Comparison of ENCODE assay signal across 13 cellular contexts in genomic region chr7:18570441-18570840, GRCh38.
DNase-seq lines count a peak whose midpoint lies in the region; ATAC-seq and TF ChIP-seq lines count a peak whose summit lies in the region.
"Had no signal": no experiment of that assay in that cellular context is flagged by ENCODE, and none has a peak within 500 bp of the region (broad histone marks: within the 10 kb centered on the region; RNA-seq: fewer than 3 reads in every experiment).

No MANE protein-coding gene starts in this region.

- no peak overlapping the region for H3K23ac ChIP-seq in IMR-90 (ENCODE audit: low read depth, low read length)

- H3K36me3 ChIP-seq in IMR-90 (ENCODE audit: control insufficient read depth, insufficient read depth, low read length), result no peaks in the 10 kb centered on the region
- no peaks in the 10 kb centered on the region for H3K36me3 ChIP-seq in Panc1 (ENCODE audit: control insufficient read depth, insufficient read depth, low read length)
- no peaks in the 10 kb centered on the region for H3K36me3 ChIP-seq in mucosa of descending colon (ENCODE audit: low read depth)

- H4K20me1 ChIP-seq in IMR-90 (ENCODE audit: insufficient read depth, low read length), result no peaks in the 10 kb centered on the region

- ATAC-seq in IMR-90 (ENCODE audit: low read depth), result no peak
- peak; percentile 75 for ATAC-seq in Panc1
- peak; percentile 52 for ATAC-seq in mucosa of descending colon
- no peak for ATAC-seq in GM18502 (IDR thresholded peaks at IDR 0.05; ENCODE audit: poor library complexity, unreplicated experiment)
- ATAC-seq: CD8-positive, alpha-beta T cell; Right ventricle myocardium inferior had no signal

- no peak overlapping the region for H3K18ac ChIP-seq in IMR-90 (ENCODE audit: low read depth, low read length)

- H3K27ac ChIP-seq in IMR-90 (ENCODE audit: insufficient read depth, low read length) (no peak overlapping the region), Panc1 (ENCODE audit: low read length) (peak overlapping the region; percentile 64)

- no peak overlapping the region for H2BK15ac ChIP-seq in IMR-90 (ENCODE audit: low read depth, low read length)

- no peak overlapping the region for H3K9ac ChIP-seq in IMR-90 (ENCODE audit: low read depth, low read length)

- no peak for TF ChIP-seq RAD21 in IMR-90 (IDR thresholded peaks at IDR 0.05; ENCODE audit: low read length)

- H3K4me1 ChIP-seq in IMR-90 (ENCODE audit: control insufficient read depth, insufficient read depth, low read length) (no peaks in the 10 kb centered on the region), Panc1 (ENCODE audit: control insufficient read depth, insufficient read depth, low read length) (peaks cover 6% of the 10 kb centered on the region), mucosa of descending colon (ENCODE audit: low read depth) (peaks cover 4% of the 10 kb centered on the region)

- CTCF ChIA-PET in IMR-90 (lab: Yijun Ruan, JAX), result interaction anchor here (0.6 to 2.9 kb wide), 6 partner anchors 13 to 799 kb away, joined by 3 to 19 read pairs (median 4); no protein-coding TSS in a partner anchor
- CTCF ChIA-PET in Panc1 (lab: Charles Lee), result interaction anchor here (0.6 to 2.8 kb wide), 6 partner anchors 9 to 1039 kb away, joined by 3 to 43 read pairs (median 4); no protein-coding TSS in a partner anchor

- no peak overlapping the region for H3K4me2 ChIP-seq in IMR-90 (ENCODE audit: low read depth, low read length)

- H4K8ac ChIP-seq in IMR-90 (ENCODE audit: low read depth in 2 of 2, low read length in 2 of 2), result no peak overlapping the region

- H3K27me3 ChIP-seq in IMR-90 (ENCODE audit: control insufficient read depth, insufficient read depth, low read length), result no peaks in the 10 kb centered on the region
- no peaks in the 10 kb centered on the region for H3K27me3 ChIP-seq in Panc1 (ENCODE audit: control insufficient read depth, insufficient read depth, low read length)

- H3K4me3 ChIP-seq in IMR-90 (ENCODE audit: insufficient read depth, low read depth, low read length) (no peak overlapping the region), Panc1 (ENCODE audit: low read depth in 2 of 2, low read length in 2 of 2) (no peak overlapping the region), mucosa of descending colon (no peak overlapping the region)

- peak; percentile 13 for DNase-seq in NCI-H510A treated with DMSO at 0.1 percent for 48 hours (lab: John Stamatoyannopoulos, UW)
- DNase-seq in NCI-H510A (lab: John Stamatoyannopoulos, UW), result no peak
- DNase-seq in IMR-90, result no peak
- no peak for DNase-seq in Panc1 (ENCODE audit: low read depth, low spot score)
- DNase-seq in mucosa of descending colon, result no peak
- no peak for DNase-seq in Ammon's horn (ENCODE audit: low spot score)
- DNase-seq in NCI-H2171 treated with DMSO at 0.1 percent for 48 hours (lab: John Stamatoyannopoulos, UW), result no peak
- DNase-seq: CD8-positive, alpha-beta T cell; KG1; NK-92 treated with Interleukin-12 subunit alpha and Interleukin-12 subunit beta, amount 100 ng/mL, for 24 hours; T-helper 2 cell had no signal

- POLR2A ChIA-PET in IMR-90 (lab: Charles Lee; ENCODE audit: unreplicated experiment) (no interaction called here), Panc1 (lab: Charles Lee) (no interaction called here)

- H2AFZ ChIP-seq in IMR-90 (replicated peaks; ENCODE audit: low read length, poor library complexity), result no peak overlapping the region

- no peak overlapping the region for H2BK5ac ChIP-seq in IMR-90 (ENCODE audit: low read depth, low read length, poor library complexity, severe bottlenecking)

- no peak overlapping the region for H2AK5ac ChIP-seq in IMR-90 (ENCODE audit: low read depth, low read length)

- H3K79me1 ChIP-seq in IMR-90 (ENCODE audit: low read depth in 1 of 2, low read length in 2 of 2), result no peaks in the 10 kb centered on the region

- no CpG with 5 or more reads among the region's 3 CpGs for WGBS in IMR-90 (ENCODE audit: extremely low coverage in 2 of 2, insufficient read length in 1 of 2), 2 experiments

- no peak overlapping the region for H4K91ac ChIP-seq in IMR-90 (ENCODE audit: insufficient read depth, low read depth, low read length)

- no peak overlapping the region for H3K4ac ChIP-seq in IMR-90 (ENCODE audit: low read depth, low read length)

- intact Hi-C loops in IMR-90 (cut with micrococcal nuclease), result loop anchor here (10.0 kb wide), 1 partner anchor 886 kb away; no protein-coding TSS in a partner anchor
- intact Hi-C loops in Panc1 (cut with micrococcal nuclease; ENCODE audit: unreplicated experiment), result loop anchor here (2.0 kb wide), 1 partner anchor 218 kb away; no protein-coding TSS in a partner anchor
- intact Hi-C loops in mucosa of descending colon (cut with DNase I, micrococcal nuclease), result loop anchor here (5.0 to 10.0 kb wide), 2 partner anchors 216 to 218 kb away; no protein-coding TSS in a partner anchor

- no peak overlapping the region for H4K5ac ChIP-seq in IMR-90 (ENCODE audit: low read depth, low read length)

- no peaks in the 10 kb centered on the region for H3K9me3 ChIP-seq in IMR-90 (ENCODE audit: control insufficient read depth, insufficient read depth, low read length)
- H3K9me3 ChIP-seq in Panc1 (ENCODE audit: control insufficient read depth, insufficient read depth, low read depth, low read length), result no peaks in the 10 kb centered on the region; the same call in 1 of the 2 replicates
- no peaks in the 10 kb centered on the region for H3K9me3 ChIP-seq in mucosa of descending colon

- BruUV-seq in IMR-90 (replicated peaks; lab: Mats Ljungman, UMichigan), result no TSS peak
- no TSS peak for BruUV-seq in Panc1 (replicated peaks; lab: Mats Ljungman, UMichigan)

- no peaks in the 10 kb centered on the region for H3K9me1 ChIP-seq in IMR-90 (ENCODE audit: insufficient read depth, low read length)

- H2BK20ac ChIP-seq in IMR-90 (ENCODE audit: low read depth, low read length), result peak overlapping the region; percentile 76; the same call in 1 of the 2 replicates

- no peak overlapping the region for H3K56ac ChIP-seq in IMR-90 (ENCODE audit: extremely low read depth, insufficient read depth, low read length)

- in situ Hi-C loops in IMR-90 (cut with MboI; ENCODE audit: low sequenced_read_pairs) (loop anchor here (25.0 kb wide), 1 partner anchor 883 kb away; no protein-coding TSS in a partner anchor), Panc1 (cut with HindIII; ENCODE audit: low pct_unique_long_range_greater_than_20kb, low sequenced_read_pairs) (no loop called here)

- 0 out of 2 replicates have a peak overlapping the region, but pooled peaks have one; percentile 26 for H2BK120ac ChIP-seq in IMR-90 (ENCODE audit: low read depth, low read length)

- no peak overlapping the region for H3K14ac ChIP-seq in IMR-90 (replicated peaks; ENCODE audit: low read depth, low read length)

- H2AK9ac ChIP-seq in IMR-90 (replicated peaks; ENCODE audit: low read depth, low read length, poor library complexity), result no peak overlapping the region

- TF ChIP-seq CTCF in IMR-90 (conservative IDR thresholded peaks at IDR 0.05; ENCODE audit: low read depth, low read length) (no peak), Panc1 (IDR thresholded peaks at IDR 0.05) (no peak), mucosa of descending colon (IDR thresholded peaks at IDR 0.05) (no peak)

- dilution Hi-C loops in IMR-90 (cut with HindIII; ENCODE audit: low sequenced_read_pairs, unreplicated experiment), result no loop called here

- no peak for TF ChIP-seq POLR2A in IMR-90 (IDR thresholded peaks at IDR 0.05; ENCODE audit: low read depth, low read length)

TF ChIP-seq in IMR-90, 13 proteins besides CTCF, POLR2A, EP300 and RAD21:
- no peak for TF ChIP-seq MAZ (IDR thresholded peaks at IDR 0.05; ENCODE audit: borderline replicate concordance, low read depth, low read length)
- no peak for TF ChIP-seq MAFK (IDR thresholded peaks at IDR 0.05; ENCODE audit: low read depth, low read length)
- TF ChIP-seq CHD1 (IDR thresholded peaks at IDR 0.05; ENCODE audit: low read depth, low read length), result no peak
- no peak for TF ChIP-seq ELK1 (IDR thresholded peaks at IDR 0.05; ENCODE audit: borderline replicate concordance, low read depth, low read length)
- no peak for TF ChIP-seq RFX5 (IDR thresholded peaks at IDR 0.05; ENCODE audit: low read depth, low read length)
- TF ChIP-seq FOS (IDR thresholded peaks at IDR 0.05; ENCODE audit: low read depth, low read length), result no peak
- no peak for TF ChIP-seq BHLHE40 (IDR thresholded peaks at IDR 0.05; ENCODE audit: low read depth, low read length)
- no peak for TF ChIP-seq CEBPB (IDR thresholded peaks at IDR 0.05; ENCODE audit: low read depth, low read length)
- no peak for TF ChIP-seq USF2 (IDR thresholded peaks at IDR 0.05; ENCODE audit: low read depth, low read length)
- no peak for TF ChIP-seq MXI1 (IDR thresholded peaks at IDR 0.05; ENCODE audit: borderline replicate concordance, low read depth, low read length)
- TF ChIP-seq RCOR1 (IDR thresholded peaks at IDR 0.05; ENCODE audit: insufficient replicate concordance, low read length), result no peak
- no peak for TF ChIP-seq SMC3 (IDR thresholded peaks at IDR 0.05; ENCODE audit: low read depth, low read length)
- no peak for TF ChIP-seq NFE2L2 (IDR thresholded peaks at IDR 0.05; ENCODE audit: low read depth, low read length)

Comparison
In these comparisons a context has a peak if more than half of its experiments do, and no peak if none do; other contexts are left out.
1. ATAC-seq: peak in Panc1 (single experiment) and mucosa of descending colon (single experiment); none in IMR-90 (single experiment) and GM18502 (single experiment).